Comparison of ENCODE assay signal across 13 cellular contexts in the genomic region with DNA sequence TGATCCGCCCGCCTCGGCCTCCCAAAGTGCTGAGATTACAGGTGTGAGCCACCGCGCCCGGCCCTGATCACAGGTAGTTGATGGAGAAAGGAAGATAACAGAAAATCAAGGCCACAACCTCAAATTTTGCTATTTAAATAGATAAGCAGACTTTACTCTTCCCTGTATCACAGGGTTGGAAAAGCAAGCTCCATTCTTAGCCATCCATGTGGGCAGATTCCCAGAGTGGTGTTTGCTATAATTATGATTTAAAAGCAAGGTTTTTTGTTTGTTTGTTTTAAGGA. TPM values are rescaled to one million over a fixed set of nuclear protein-coding genes. Genes with fewer than 3 reads are reported as not detected.
A peak's percentile ranks its signal among the peaks of the same experiment; 100 is the strongest.
DNase-seq lines count a peak whose midpoint lies in the region; ATAC-seq and TF ChIP-seq lines count a peak whose summit lies in the region.
"Had no signal": no experiment of that assay in that cellular context is flagged by ENCODE, and none has a peak within 500 bp of the region (broad histone marks: within the 10 kb centered on the region; RNA-seq: fewer than 3 reads in every experiment).

No MANE protein-coding gene starts in this region.

- TF ChIP-seq POLR2A in Peyer's patch (IDR thresholded peaks at IDR 0.05), result no peak
- no peak for TF ChIP-seq POLR2A in esophagus squamous epithelium (IDR thresholded peaks at IDR 0.05)

- H3K27ac Mint-ChIP-seq in activated CD4-positive, alpha-beta T cell treated with anti-CD3 and anti-CD28 coated beads, Interleukin-2, amount 10 ng/mL, durations not matched to agents 7 days and 5 days, result peak overlapping the region; percentile 85
- peak overlapping the region; percentile 80 for H3K27ac Mint-ChIP-seq in stimulated activated naive B cell treated with anti-CD40 and anti-IgM and Interleukin-4, amounts not matched to agents 10 μg/mL and 1 μg/mL and 100 μg/mL, for 72 hours

- H3K4me3 ChIP-seq in Peyer's patch (peak overlapping the region in 2 of 4 donors; percentile 17 to 30), esophagus squamous epithelium (no peak overlapping the region)

- no peak for DNase-seq in activated CD4-positive, alpha-beta T cell treated with anti-CD3 and anti-CD28 coated beads, Interleukin-2, amount 10 ng/mL, durations not matched to agents 7 days and 5 days
- no peak for DNase-seq in activated CD4-positive, alpha-beta T cell treated with anti-CD3 and anti-CD28 coated beads, Interleukin-2, amount 50 U/mL, for 48 hours
- peak in 1 of 3 donors; percentile 47 for DNase-seq in Peyer's patch
- DNase-seq in esophagus squamous epithelium (lab: John Stamatoyannopoulos, UW), result no peak
- no peak for DNase-seq in stimulated activated naive B cell treated with anti-CD40 and anti-IgM and Interleukin-4, amounts not matched to agents 10 μg/mL and 1 μg/mL and 100 μg/mL, for 72 hours
- no peak for DNase-seq in cerebellar nuclear complex (lab: John Stamatoyannopoulos, UW)
- DNase-seq in DMS79 treated with DMSO at 0.1 percent for 48 hours (lab: John Stamatoyannopoulos, UW), result no peak
- DNase-seq in sciatic nerve (ENCODE audit: low spot score), result no peak
- DNase-seq: ACHN, caudate nucleus, T1000, trophoblast cell had no signal

- no peaks in the 10 kb centered on the region for H3K27me3 Mint-ChIP-seq in activated CD4-positive, alpha-beta T cell treated with anti-CD3 and anti-CD28 coated beads, Interleukin-2, amount 10 ng/mL, durations not matched to agents 7 days and 5 days
- H3K27me3 Mint-ChIP-seq in stimulated activated naive B cell treated with anti-CD40 and anti-IgM and Interleukin-4, amounts not matched to agents 10 μg/mL and 1 μg/mL and 100 μg/mL, for 72 hours, result no peaks in the 10 kb centered on the region

- H3K4me1 Mint-ChIP-seq in activated CD4-positive, alpha-beta T cell treated with anti-CD3 and anti-CD28 coated beads, Interleukin-2, amount 10 ng/mL, durations not matched to agents 7 days and 5 days, result peaks cover 74% of the 10 kb centered on the region
- peaks cover 34 to 61% of the 10 kb centered on the region in 2 donors for H3K4me1 Mint-ChIP-seq in stimulated activated naive B cell treated with anti-CD40 and anti-IgM and Interleukin-4, amounts not matched to agents 10 μg/mL and 1 μg/mL and 100 μg/mL, for 72 hours

- peaks cover 3% of the 10 kb centered on the region for H3K9me3 Mint-ChIP-seq in activated CD4-positive, alpha-beta T cell treated with anti-CD3 and anti-CD28 coated beads, Interleukin-2, amount 10 ng/mL, durations not matched to agents 7 days and 5 days
- H3K9me3 Mint-ChIP-seq in stimulated activated naive B cell treated with anti-CD40 and anti-IgM and Interleukin-4, amounts not matched to agents 10 μg/mL and 1 μg/mL and 100 μg/mL, for 72 hours, result peaks cover 3 to 4% of the 10 kb centered on the region in 2 donors
- H3K9me3 Mint-ChIP-seq: mesothelial cell of epicardium had no signal

- ATAC-seq in stimulated activated naive B cell treated with anti-CD40 and anti-IgM and Interleukin-4, amounts not matched to agents 10 μg/mL and 1 μg/mL and 100 μg/mL, for 72 hours (replicated peaks), result no peak
- ATAC-seq in sciatic nerve, result no peak

- H3K27ac ChIP-seq in Peyer's patch, result peak overlapping the region; percentile 77 to 94 (median 86)
- peak overlapping the region; percentile 89 to 99 (median 92) for H3K27ac ChIP-seq in esophagus squamous epithelium

- intact Hi-C loops in esophagus squamous epithelium (cut with DNase I), result no loop called here
- intact Hi-C loops in sciatic nerve (cut with DNase I), result no loop called here

- TF ChIP-seq CTCF in Peyer's patch (IDR thresholded peaks at IDR 0.05) (no peak), esophagus squamous epithelium (IDR thresholded peaks at IDR 0.05) (no peak)

- peaks cover 12% of the 10 kb centered on the region for H3K36me3 Mint-ChIP-seq in activated CD4-positive, alpha-beta T cell treated with anti-CD3 and anti-CD28 coated beads, Interleukin-2, amount 10 ng/mL, durations not matched to agents 7 days and 5 days (ENCODE audit: low read depth)
- peaks cover 4 to 5% of the 10 kb centered on the region in 2 donors for H3K36me3 Mint-ChIP-seq in stimulated activated naive B cell treated with anti-CD40 and anti-IgM and Interleukin-4, amounts not matched to agents 10 μg/mL and 1 μg/mL and 100 μg/mL, for 72 hours

- 96 to 98% methylated on average over 6 of the region's 6 CpGs for WGBS in esophagus squamous epithelium, 2 donors

- H3K27me3 ChIP-seq in Peyer's patch (no peaks in the 10 kb centered on the region), esophagus squamous epithelium (no peaks in the 10 kb centered on the region)

- peaks cover 17 to 75% (median 34%) of the 10 kb centered on the region in 4 donors for H3K4me1 ChIP-seq in Peyer's patch
- H3K4me1 ChIP-seq in esophagus squamous epithelium, result peaks cover 43 to 100% (median 87%) of the 10 kb centered on the region in 3 donors

- POLR2A ChIA-PET in activated CD4-positive, alpha-beta T cell treated with anti-CD3 and anti-CD28 coated beads, Interleukin-2, amount 10 ng/mL, durations not matched to agents 7 days and 5 days (lab: Charles Lee), result interaction anchor here (1.3 kb wide), 1 partner anchor 19 kb away, joined by 5 read pairs; no protein-coding TSS in a partner anchor

- H3K9me3 ChIP-seq in Peyer's patch (no peaks in the 10 kb centered on the region), esophagus squamous epithelium (no peaks in the 10 kb centered on the region)

- H3K4me3 Mint-ChIP-seq in activated CD4-positive, alpha-beta T cell treated with anti-CD3 and anti-CD28 coated beads, Interleukin-2, amount 10 ng/mL, durations not matched to agents 7 days and 5 days, result no peak overlapping the region
- no peak overlapping the region for H3K4me3 Mint-ChIP-seq in stimulated activated naive B cell treated with anti-CD40 and anti-IgM and Interleukin-4, amounts not matched to agents 10 μg/mL and 1 μg/mL and 100 μg/mL, for 72 hours
- H3K4me3 Mint-ChIP-seq: mesothelial cell of epicardium had no signal

- no peaks in the 10 kb centered on the region for H3K36me3 ChIP-seq in Peyer's patch
- no peaks in the 10 kb centered on the region for H3K36me3 ChIP-seq in esophagus squamous epithelium

- CTCF ChIA-PET in activated CD4-positive, alpha-beta T cell treated with anti-CD3 and anti-CD28 coated beads, Interleukin-2, amount 10 ng/mL, durations not matched to agents 7 days and 5 days (lab: Charles Lee), result interaction anchor here (0.6 to 1.4 kb wide), 10 partner anchors 10 to 716 kb away, joined by 3 to 6 read pairs (median 3); no protein-coding TSS in a partner anchor

RNA-seq across cellular contexts. Expression of a gene that starts 44.4 kb away (rescaled TPM):
- total RNA-seq in activated CD4-positive, alpha-beta T cell treated with anti-CD3 and anti-CD28 coated beads, Interleukin-2, amount 10 ng/mL, durations not matched to agents 7 days and 5 days, result 10 to 100 TPM; 12.3 to 13.8 TPM
- total RNA-seq in Peyer's patch, result 10 to 100 TPM in 1 of 4 donors, 1 to 10 TPM in 3; 8.4 to 12.2 (median 9.5) TPM
- total RNA-seq in esophagus squamous epithelium, result 10 to 100 TPM in 2 of 4 donors, 1 to 10 TPM in 2; 8.0 to 16.0 (median 12.5) TPM
- total RNA-seq in sciatic nerve, result 12.6 TPM

RNA-seq across cellular contexts. Expression of a gene that starts 44.6 kb away (rescaled TPM):
- 10 to 100 TPM; 46.7 to 50.3 TPM for total RNA-seq in activated CD4-positive, alpha-beta T cell treated with anti-CD3 and anti-CD28 coated beads, Interleukin-2, amount 10 ng/mL, durations not matched to agents 7 days and 5 days
- 10 to 100 TPM; 21.5 to 43.0 (median 29.9) TPM for total RNA-seq in Peyer's patch
- total RNA-seq in esophagus squamous epithelium, result 10 to 100 TPM; 18.4 to 49.2 (median 25.9) TPM
- total RNA-seq in sciatic nerve, result 56.2 TPM
